19 cellular contexts compared by ENCODE assay signal in the genomic region with DNA sequence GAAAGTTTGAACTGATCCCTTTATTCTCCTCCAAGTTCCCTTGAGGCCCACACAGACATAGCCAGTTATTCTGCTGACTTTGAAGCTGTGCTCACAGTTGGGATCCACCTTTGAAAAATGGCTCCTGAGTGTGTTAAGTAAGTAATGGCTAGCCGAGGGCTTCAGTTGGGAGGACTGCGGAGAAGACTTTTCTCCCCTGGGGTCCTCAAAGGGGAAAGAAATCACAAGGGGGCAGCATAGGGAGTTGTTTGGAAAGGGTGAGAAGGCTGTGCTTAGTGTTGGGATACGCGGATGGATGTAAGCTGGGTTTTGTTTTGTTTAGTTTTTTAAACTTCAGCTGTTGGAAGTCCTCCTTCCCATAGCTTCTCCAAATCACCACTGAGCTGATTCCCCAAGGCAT. TPM values are rescaled to one million over a fixed set of nuclear protein-coding genes. Genes with fewer than 3 reads are reported as not detected.
DNase-seq lines count a peak whose midpoint lies in the region; ATAC-seq and TF ChIP-seq lines count a peak whose summit lies in the region.
"Had no signal": no experiment of that assay in that cellular context is flagged by ENCODE, and none has a peak within 500 bp of the region (broad histone marks: within the 10 kb centered on the region; RNA-seq: fewer than 3 reads in every experiment).

No MANE protein-coding gene starts in this region.

- H2BK20ac ChIP-seq in H9 (ENCODE audit: low read depth, low read length, poor library complexity, severe bottlenecking) = no peak overlapping the region

- no peak overlapping the region for H2BK15ac ChIP-seq in H9 (ENCODE audit: low read depth, low read length)

- H3K9ac ChIP-seq in H9 (ENCODE audit: extremely low read depth, insufficient read length, low read length) (no peak overlapping the region), SK-N-MC (ENCODE audit: insufficient read length) (no peak overlapping the region)
- H3K9ac ChIP-seq: KMS-11, SK-N-SH had no signal

- H3K4me3 Mint-ChIP-seq in H9 = no peak overlapping the region

- H4K5ac ChIP-seq in H9 (ENCODE audit: insufficient read length, low read depth, low read length) = no peak overlapping the region

- no peak overlapping the region for H3T11ph ChIP-seq in H9 (ENCODE audit: low read length)

- H3K4me3 ChIP-seq in SK-N-MC (peak overlapping the region; percentile 55), gastrocnemius medialis (peak overlapping the region in 1 of 4 donors; percentile 8)

- no peak overlapping the region for H3K4me2 ChIP-seq in H9 (ENCODE audit: insufficient read depth, insufficient read length, low read length)
- H3K4me2 ChIP-seq: KMS-11, SK-N-SH had no signal

- no peak overlapping the region for H2BK120ac ChIP-seq in H9 (ENCODE audit: low read depth, low read length, poor library complexity, severe bottlenecking)

- no peak overlapping the region for H3K23ac ChIP-seq in H9 (ENCODE audit: insufficient read length, low read depth, low read length)

- H2BK12ac ChIP-seq in H9 (ENCODE audit: insufficient read length, low read depth, low read length) = no peak overlapping the region

- H3K4me1 ChIP-seq in H9 (ENCODE audit: insufficient read depth, low read length) = peaks cover 6% of the 10 kb centered on the region; the same call in 1 of the 2 replicates
- H3K4me1 ChIP-seq in gastrocnemius medialis = peaks cover 77 to 80% of the 10 kb centered on the region in 2 donors
- H3K4me1 ChIP-seq: Caco-2 had no signal

- TF ChIP-seq CTCF in H9 (conservative IDR thresholded peaks at IDR 0.05) = no peak; the same call in 2 of the 3 replicates
- TF ChIP-seq CTCF in gastrocnemius medialis (IDR thresholded peaks at IDR 0.05 in 4 of 5, conservative IDR thresholded peaks at IDR 0.05 in 1 of 5) = no peak

- H3K36me3 ChIP-seq in SK-N-MC (ENCODE audit: insufficient read depth, low read length) (no peaks in the 10 kb centered on the region), gastrocnemius medialis (no peaks in the 10 kb centered on the region)

- no CpG with 5 or more reads among the region's 4 CpGs for WGBS in H9 (ENCODE audit: extremely low coverage, insufficient read length, low lambda C conversion rate)

- no peak overlapping the region for H3K14ac ChIP-seq in H9 (ENCODE audit: insufficient read depth, low read length)

- H3K18ac ChIP-seq in H9 (ENCODE audit: insufficient read length, low read depth, low read length) = no peak overlapping the region

- no peaks in the 10 kb centered on the region for H3K9me3 Mint-ChIP-seq in H9
- H3K9me3 Mint-ChIP-seq: CD4-positive, CD25-positive, alpha-beta regulatory T cell had no signal

- H2AFZ ChIP-seq in H9 (ENCODE audit: low read length) = no peak overlapping the region

- no peaks in the 10 kb centered on the region for H4K20me1 ChIP-seq in H9 (ENCODE audit: control insufficient read depth, insufficient read depth, insufficient read length)

- no peaks in the 10 kb centered on the region; the same call in 1 of the 2 replicates for H3K79me2 ChIP-seq in H9 (ENCODE audit: insufficient read depth, low read length)

- H3K27me3 ChIP-seq in H9 (ENCODE audit: insufficient read depth, low read length) = no peaks in the 10 kb centered on the region
- H3K27me3 ChIP-seq in gastrocnemius medialis = no peaks in the 10 kb centered on the region

- no peak for TF ChIP-seq POLR2A in gastrocnemius medialis (IDR thresholded peaks at IDR 0.05)

- intact Hi-C loops in gastrocnemius medialis (cut with DNase I; ENCODE audit: low total_unique reads) = no loop called here

- no peaks in the 10 kb centered on the region for H3K79me1 ChIP-seq in H9 (ENCODE audit: insufficient read depth, low read depth, low read length, poor library complexity, severe bottlenecking)

- DNase-seq in H9 = peak; percentile 37
- DNase-seq in SK-N-MC (ENCODE audit: low read depth, low spot score) = no peak
- DNase-seq in iPS-NIHi11 (ENCODE audit: low spot score) = peak; percentile 35
- peak in 1 of 2 donors; percentile 16 for DNase-seq in gastrocnemius medialis
- DNase-seq in globus pallidus (ENCODE audit: low spot score) = no peak
- DNase-seq in DMS114 treated with DMSO at 0.1 percent for 48 hours (lab: John Stamatoyannopoulos, UW; ENCODE audit: unreplicated experiment) = no peak
- no peak for DNase-seq in stimulated activated naive CD4-positive, alpha-beta T cell (lab: John Stamatoyannopoulos, UW)
- DNase-seq: Caco-2; CD4-positive, CD25-positive, alpha-beta regulatory T cell; DMS53; HCEC 1CT; NCI-H1048; NCI-H1436 treated with DMSO at 0.1 percent for 48 hours; NCI-H2029 treated with DMSO at 0.1 percent for 48 hours; NCI-H2171 treated with DMSO at 0.1 percent for 48 hours; NCI-H510A; SK-N-SH had no signal

- in situ Hi-C loops in gastrocnemius medialis (cut with MboI; ENCODE audit: low sequenced_read_pairs in 4 of 4) = no loop called here

- H4K8ac ChIP-seq in H9 (replicated peaks; ENCODE audit: insufficient read length, low read depth, low read length) = no peak overlapping the region

- H3K23me2 ChIP-seq in H9 (ENCODE audit: insufficient read length, low read depth, low read length, poor library complexity, severe bottlenecking) = no peaks in the 10 kb centered on the region

- peaks cover 14 to 20% of the 10 kb centered on the region in 2 experiments for H3K4me1 Mint-ChIP-seq in H9

- peaks cover 0 to 2% (median 0%) of the 10 kb centered on the region in 3 experiments; a peak in 1 of 7 replicates for H3K36me3 Mint-ChIP-seq in H9 (ENCODE audit: insufficient read depth in 1 of 3, low read depth in 3 of 3)

- H2BK5ac ChIP-seq in H9 (ENCODE audit: insufficient read length, low read length) = no peak overlapping the region

- H4K91ac ChIP-seq in H9 (ENCODE audit: insufficient read length, low read depth, low read length) = no peak overlapping the region

- H3K27ac Mint-ChIP-seq in H9 = no peak overlapping the region; a peak in 1 of 7 replicates

- no peak overlapping the region for H3K56ac ChIP-seq in H9 (ENCODE audit: insufficient read length, low read depth, low read length)

- no peak overlapping the region for H3K4ac ChIP-seq in H9 (ENCODE audit: low read depth, low read length)

- H3K27ac ChIP-seq in H9 (ENCODE audit: insufficient read length, low read depth, low read length) (no peak overlapping the region), SK-N-MC (peak overlapping the region; percentile 86), gastrocnemius medialis (peak overlapping the region; percentile 91 to 99 (median 96))
- H3K27ac ChIP-seq: KMS-11 had no signal

- no peak overlapping the region for H2AK5ac ChIP-seq in H9 (ENCODE audit: insufficient read length, low read length)

- H3K9me3 ChIP-seq in H9 (ENCODE audit: control insufficient read depth, low read depth, low read length) (no peaks in the 10 kb centered on the region), SK-N-MC (ENCODE audit: low read depth, low read length) (no peaks in the 10 kb centered on the region), gastrocnemius medialis (no peaks in the 10 kb centered on the region)
- H3K9me3 ChIP-seq: Caco-2, SK-N-SH had no signal

- no peaks in the 10 kb centered on the region; the same call in none of the 2 replicates for H3K27me3 Mint-ChIP-seq in H9 (ENCODE audit: low read depth)
- H3K27me3 Mint-ChIP-seq: CD4-positive, CD25-positive, alpha-beta regulatory T cell had no signal

- ATAC-seq in gastrocnemius medialis = peak; percentile 12 to 33
- ATAC-seq: Panc1 had no signal

RNA-seq across cellular contexts. Expression of a gene that starts 8.3 kb away (rescaled TPM):
- total RNA-seq in H9 (2021) (56.4 and 58.5 TPM in 2 replicates), gastrocnemius medialis (100 to 1,000 TPM; 320 to 713 (median 666) TPM)

Comparison
In these comparisons a context has a peak if more than half of its experiments do, and no peak if none do; other contexts are left out.
1. DNase-seq: peak in H9 (single experiment) and iPS-NIHi11 (single experiment); none in SK-N-MC (single experiment), globus pallidus (single experiment), DMS114 treated with DMSO at 0.1 percent for 48 hours (single experiment) and stimulated activated naive CD4-positive, alpha-beta T cell (0 of 6).